Comparison of ENCODE assay signal across 23 cellular contexts in genomic region chr16:10824111-10824893, GRCh38. TPM values are rescaled to one million over a fixed set of nuclear protein-coding genes. Genes with fewer than 3 reads are reported as not detected.
DNase-seq lines count a peak whose midpoint lies in the region; ATAC-seq and TF ChIP-seq lines count a peak whose summit lies in the region.
"Had no signal": no experiment of that assay in that cellular context is flagged by ENCODE, and none has a peak within 500 bp of the region (broad histone marks: within the 10 kb centered on the region; RNA-seq: fewer than 3 reads in every experiment).

No MANE protein-coding gene starts in this region.

- no peak for ATAC-seq in central memory CD8-positive, alpha-beta T cell (replicated peaks; ENCODE audit: extremely low read depth, poor library complexity, severe bottlenecking)
- ATAC-seq: GM23338 had no signal

- no peaks in the 10 kb centered on the region for H3F3A ChIP-seq in PC-9 (ENCODE audit: insufficient read depth, low read depth)

- CTCF ChIA-PET in PC-9 (lab: Charles Lee), result interaction anchor here (0.6 kb wide), 1 partner anchor 154 kb away, joined by 3 read pairs; no protein-coding TSS in a partner anchor

- H3K36me3 Mint-ChIP-seq in central memory CD8-positive, alpha-beta T cell (ENCODE audit: insufficient read depth), result no peaks in the 10 kb centered on the region
- H3K36me3 Mint-ChIP-seq: CD14-positive monocyte, memory B cell had no signal

- H3K4me1 ChIP-seq in PC-9 (replicated peaks; ENCODE audit: insufficient read depth), result no peaks in the 10 kb centered on the region; the same call in 1 of the 2 replicates
- peaks cover 36% of the 10 kb centered on the region for H3K4me1 ChIP-seq in mucosa of stomach (ENCODE audit: control insufficient read depth, insufficient read depth, low read length)
- H3K4me1 ChIP-seq in testis, result peaks cover 27% of the 10 kb centered on the region

- no peaks in the 10 kb centered on the region for H3K36me3 ChIP-seq in PC-9 (ENCODE audit: low read depth)
- H3K36me3 ChIP-seq in mucosa of stomach (ENCODE audit: control insufficient read depth, insufficient read depth, low read length), result no peaks in the 10 kb centered on the region
- H3K36me3 ChIP-seq in testis (ENCODE audit: low read depth, missing control alignments), result no peaks in the 10 kb centered on the region
- H3K36me3 ChIP-seq: brain microvascular endothelial cell had no signal

- peak overlapping the region; percentile 66 for H3K27ac Mint-ChIP-seq in central memory CD8-positive, alpha-beta T cell (ENCODE audit: low read depth)
- H3K27ac Mint-ChIP-seq: activated CD4-positive, alpha-beta T cell treated with anti-CD3 and anti-CD28 coated beads, Interleukin-2, amount 10 ng/mL, durations not matched to agents 7 days and 5 days; GM23338; memory B cell had no signal

- H4K20me1 ChIP-seq in PC-9 (ENCODE audit: insufficient read depth), result no peaks in the 10 kb centered on the region

- H3K79me2 ChIP-seq in PC-9 (ENCODE audit: low read depth), result no peaks in the 10 kb centered on the region

- no peaks in the 10 kb centered on the region for H3K9me3 Mint-ChIP-seq in central memory CD8-positive, alpha-beta T cell
- H3K9me3 Mint-ChIP-seq: activated CD4-positive, alpha-beta T cell treated with anti-CD3 and anti-CD28 coated beads, Interleukin-2, amount 10 ng/mL, durations not matched to agents 7 days and 5 days; GM23338; memory B cell had no signal

- H3K4me2 ChIP-seq in PC-9, result peak overlapping the region; percentile 7; the same call in 1 of the 2 replicates
- H3K4me2 ChIP-seq: GM23338 had no signal

- POLR2A ChIA-PET in PC-9 (lab: Charles Lee; ENCODE audit: unreplicated experiment), result no interaction called here

- no peak overlapping the region for H3K4me3 ChIP-seq in PC-9
- H3K4me3 ChIP-seq in mucosa of stomach (ENCODE audit: low read length), result no peak overlapping the region
- H3K4me3 ChIP-seq in testis, result no peak overlapping the region
- H3K4me3 ChIP-seq: GM23338, skin epidermis had no signal

- intact Hi-C loops in PC-9 (cut with micrococcal nuclease; ENCODE audit: unreplicated experiment), result loop anchor here (10.0 kb wide), 1 partner anchor 70 kb away; no protein-coding TSS in a partner anchor
- intact Hi-C loops in testis (cut with DNase I; ENCODE audit: low total_unique reads), result no loop called here

- H2AFZ ChIP-seq in PC-9, result no peak overlapping the region
- H2AFZ ChIP-seq: GM23338 had no signal

- H3K27ac ChIP-seq in PC-9, result no peak overlapping the region
- no peak overlapping the region for H3K27ac ChIP-seq in testis
- H3K27ac ChIP-seq: brain microvascular endothelial cell, KMS-11, skin epidermis had no signal

- TF ChIP-seq CTCF in PC-9 (conservative IDR thresholded peaks at IDR 0.05) (no peak), testis (IDR thresholded peaks at IDR 0.05) (no peak)

- H3K27me3 ChIP-seq in PC-9 (ENCODE audit: insufficient read depth, low read depth) (no peaks in the 10 kb centered on the region; the same call in 1 of the 2 replicates), mucosa of stomach (ENCODE audit: control insufficient read depth, insufficient read depth, low read length) (no peaks in the 10 kb centered on the region), testis (no peaks in the 10 kb centered on the region)
- H3K27me3 ChIP-seq: brain microvascular endothelial cell had no signal

- no TSS peak for BruUV-seq in PC-9 (replicated peaks; lab: Mats Ljungman, UMichigan)

- DNase-seq in PC-9 (peak; percentile 51 to 74), testis (peak; percentile 58), DMS 273 treated with DMSO at 0.1 percent for 48 hours (lab: John Stamatoyannopoulos, UW) (no peak), NCI-H774 (lab: John Stamatoyannopoulos, UW) (no peak), NCI-H187 treated with DMSO at 0.1 percent for 48 hours (lab: John Stamatoyannopoulos, UW) (no peak)
- no peak for DNase-seq in central memory CD8-positive, alpha-beta T cell (ENCODE audit: low spot score in 2 of 2)
- DNase-seq: activated CD4-positive, alpha-beta T cell treated with anti-CD3 and anti-CD28 coated beads, Interleukin-2, amount 10 ng/mL, durations not matched to agents 7 days and 5 days; activated naive CD4-positive, alpha-beta T cell treated with Interleukin-2 at 50 U/mL for 16 hours; activated T-cell treated with anti-CD3 and anti-CD28 coated beads, Interleukin-2, amount 50 U/mL, for 48 hours; brain microvascular endothelial cell; effector CD8-positive, alpha-beta T cell; EL; NCI-H1436 treated with DMSO at 0.1 percent for 48 hours; NCI-H446 treated with DMSO at 0.1 percent for 48 hours; T-helper 9 cell had no signal

- peak overlapping the region; percentile 4 for H3K9ac ChIP-seq in mucosa of stomach (ENCODE audit: low read length)
- H3K9ac ChIP-seq: KMS-11 had no signal

- no peak for TF ChIP-seq POLR2A in testis (IDR thresholded peaks at IDR 0.05)

- H3K9me3 ChIP-seq in PC-9 (ENCODE audit: insufficient read depth, low read depth) (no peaks in the 10 kb centered on the region), mucosa of stomach (ENCODE audit: control insufficient read depth, low read length) (no peaks in the 10 kb centered on the region), testis (no peaks in the 10 kb centered on the region)

- no peaks in the 10 kb centered on the region for H3K27me3 Mint-ChIP-seq in central memory CD8-positive, alpha-beta T cell
- H3K27me3 Mint-ChIP-seq: memory B cell had no signal

- H3K4me1 Mint-ChIP-seq in central memory CD8-positive, alpha-beta T cell, result no peaks in the 10 kb centered on the region
- H3K4me1 Mint-ChIP-seq: activated CD4-positive, alpha-beta T cell treated with anti-CD3 and anti-CD28 coated beads, Interleukin-2, amount 10 ng/mL, durations not matched to agents 7 days and 5 days had no signal

- H3K4me3 Mint-ChIP-seq in central memory CD8-positive, alpha-beta T cell, result no peak overlapping the region
- H3K4me3 Mint-ChIP-seq: activated CD4-positive, alpha-beta T cell treated with anti-CD3 and anti-CD28 coated beads, Interleukin-2, amount 10 ng/mL, durations not matched to agents 7 days and 5 days; CD14-positive monocyte; GM23338; memory B cell had no signal

- no peaks in the 10 kb centered on the region for H3K9me2 ChIP-seq in PC-9 (ENCODE audit: insufficient read depth)

- WGBS in testis, 2 donors, result 49 to 71% methylated on average over 13 of the region's 13 CpGs

RNA-seq across cellular contexts. Expression of gene TVP23A, which starts 5.7 kb away (rescaled TPM):
- total RNA-seq in PC-9 (2021), result not detected in 2 replicates
- 1 to 10 TPM; 3.5 to 4.2 TPM for total RNA-seq in testis
- polyA plus RNA-seq in testis (ENCODE audit: insufficient read depth, low read depth, low replicate concordance), result 1.7 TPM
- total RNA-seq: activated CD4-positive, alpha-beta T cell treated with anti-CD3 and anti-CD28 coated beads, Interleukin-2, amount 10 ng/mL, durations not matched to agents 7 days and 5 days; epithelial cell of proximal tubule; myocyte had no signal

RNA-seq across cellular contexts. Expression of gene CIITA, which starts 52.7 kb away (rescaled TPM):
- 1.2 and 1.7 TPM in 2 replicates for total RNA-seq in PC-9 (2021)
- total RNA-seq in testis, result 10 to 100 TPM in 1 of 2 donors, 1 to 10 TPM in 1; 6.3 to 16.0 TPM
- 9.5 TPM for polyA plus RNA-seq in testis (ENCODE audit: insufficient read depth, low read depth, low replicate concordance)
- total RNA-seq: epithelial cell of proximal tubule had no signal

Comparison
In these comparisons a context has a peak if more than half of its experiments do, and no peak if none do; other contexts are left out.
1. DNase-seq: peak in PC-9 (2 of 2) and testis (single experiment); none in central memory CD8-positive, alpha-beta T cell (0 of 2), DMS 273 treated with DMSO at 0.1 percent for 48 hours (single experiment), NCI-H774 (single experiment) and NCI-H187 treated with DMSO at 0.1 percent for 48 hours (single experiment).